In genomic region chr13:30319130-30319529, GRCh38 we compare ENCODE assay signal across 14 cellular contexts. TPM values are rescaled to one million over a fixed set of nuclear protein-coding genes. Genes with fewer than 3 reads are reported as not detected.
DNase-seq lines count a peak whose midpoint lies in the region; ATAC-seq and TF ChIP-seq lines count a peak whose summit lies in the region.
"Had no signal": no experiment of that assay in that cellular context is flagged by ENCODE, and none has a peak within 500 bp of the region (broad histone marks: within the 10 kb centered on the region; RNA-seq: fewer than 3 reads in every experiment).

No MANE protein-coding gene starts in this region.

- peaks cover 7% of the 10 kb centered on the region; the same call in 1 of the 2 replicates for H3K79me2 ChIP-seq in DOHH2 (ENCODE audit: control insufficient read depth, low read length)
- peaks cover 6% of the 10 kb centered on the region for H3K79me2 ChIP-seq in neural progenitor cell (ENCODE audit: low read depth)

- H3K27me3 ChIP-seq in BLaER1 (no peaks in the 10 kb centered on the region), DOHH2 (ENCODE audit: control insufficient read depth, low read length) (no peaks in the 10 kb centered on the region), neural progenitor cell (no peaks in the 10 kb centered on the region)

- POLR2A ChIA-PET in activated CD8-positive, alpha-beta T cell treated with anti-CD3 and anti-CD28 coated beads for 36 hours (lab: Charles Lee), result no interaction called here

- H3K4me3 ChIP-seq in BLaER1 (no peak overlapping the region), DOHH2 (ENCODE audit: low read length) (no peak overlapping the region), neural progenitor cell (no peak overlapping the region)

- TF ChIP-seq CTCF in DOHH2 (IDR thresholded peaks at IDR 0.05; ENCODE audit: low read depth, low read length, poor library complexity, severe bottlenecking) (no peak), neural progenitor cell (IDR thresholded peaks at IDR 0.05) (no peak)
- no peak for TF ChIP-seq CTCF in activated CD8-positive, alpha-beta T cell treated with anti-CD3 and anti-CD28 coated beads for 36 hours (IDR thresholded peaks at IDR 0.05)

- H4K20me1 ChIP-seq in BLaER1 (peaks cover 27% of the 10 kb centered on the region; the same call in 1 of the 2 replicates), DOHH2 (ENCODE audit: control insufficient read depth, insufficient read depth, low read depth, low read length) (no peaks in the 10 kb centered on the region), neural progenitor cell (ENCODE audit: low read depth) (peaks cover 2% of the 10 kb centered on the region)

- peak; percentile 55 for DNase-seq in NCI-H748 treated with DMSO at 0.1 percent for 48 hours (lab: John Stamatoyannopoulos, UW)
- DNase-seq in neural progenitor cell (ENCODE audit: low spot score), result no peak
- DNase-seq in superior temporal gyrus (ENCODE audit: extremely low spot score), result no peak
- no peak for DNase-seq in activated CD8-positive, alpha-beta T cell treated with anti-CD3 and anti-CD28 coated beads for 36 hours
- DNase-seq: ACHN; CD8-positive, alpha-beta memory T cell; HCEC 1CT; IMR-90; Kasumi-1; NCI-H1436 had no signal

- H3F3A ChIP-seq in DOHH2 (ENCODE audit: control insufficient read depth, insufficient read depth) (peaks cover 9% of the 10 kb centered on the region), neural progenitor cell (ENCODE audit: low read depth) (no peaks in the 10 kb centered on the region)

- H3K36me3 ChIP-seq in BLaER1 (peaks cover under 1% of the 10 kb centered on the region; the same call in 1 of the 2 replicates), DOHH2 (ENCODE audit: control insufficient read depth, low read length) (no peaks in the 10 kb centered on the region), neural progenitor cell (no peaks in the 10 kb centered on the region)

- H3K9me3 ChIP-seq in BLaER1 (no peaks in the 10 kb centered on the region), DOHH2 (ENCODE audit: control insufficient read depth, insufficient read depth, low read length) (no peaks in the 10 kb centered on the region), neural progenitor cell (ENCODE audit: low read depth) (no peaks in the 10 kb centered on the region)

- H3K4me1 Mint-ChIP-seq in neural progenitor cell, result peaks cover 14% of the 10 kb centered on the region
- H3K4me1 Mint-ChIP-seq in activated CD8-positive, alpha-beta T cell treated with anti-CD3 and anti-CD28 coated beads for 36 hours (ENCODE audit: low read depth), result no peaks in the 10 kb centered on the region

- H3K4me3 Mint-ChIP-seq in neural progenitor cell, result no peak overlapping the region
- no peak overlapping the region for H3K4me3 Mint-ChIP-seq in activated CD8-positive, alpha-beta T cell treated with anti-CD3 and anti-CD28 coated beads for 36 hours
- H3K4me3 Mint-ChIP-seq: B cell; CD8-positive, alpha-beta memory T cell had no signal

- H3K4me2 ChIP-seq in BLaER1, result peak overlapping the region; percentile 22
- peak overlapping the region; percentile 6; the same call in 1 of the 2 replicates for H3K4me2 ChIP-seq in DOHH2 (ENCODE audit: low read length)
- H3K4me2 ChIP-seq in neural progenitor cell, result peak overlapping the region; percentile 26

- no peak overlapping the region for H2AFZ ChIP-seq in neural progenitor cell (replicated peaks)

- no peak overlapping the region for H3K27ac Mint-ChIP-seq in neural progenitor cell
- no peak overlapping the region for H3K27ac Mint-ChIP-seq in activated CD8-positive, alpha-beta T cell treated with anti-CD3 and anti-CD28 coated beads for 36 hours
- H3K27ac Mint-ChIP-seq: B cell had no signal

- H3K36me3 Mint-ChIP-seq in neural progenitor cell, result peaks cover 7% of the 10 kb centered on the region
- H3K36me3 Mint-ChIP-seq in activated CD8-positive, alpha-beta T cell treated with anti-CD3 and anti-CD28 coated beads for 36 hours (ENCODE audit: low read depth), result no peaks in the 10 kb centered on the region

- intact Hi-C loops in activated CD8-positive, alpha-beta T cell treated with anti-CD3 and anti-CD28 coated beads for 36 hours (cut with micrococcal nuclease), result no loop called here

- H3K27ac ChIP-seq in BLaER1 (no peak overlapping the region), DOHH2 (ENCODE audit: low read depth, low read length) (no peak overlapping the region), neural progenitor cell (no peak overlapping the region)

- H3K27me3 Mint-ChIP-seq in neural progenitor cell (ENCODE audit: insufficient read depth, low read depth), result no peaks in the 10 kb centered on the region
- no peaks in the 10 kb centered on the region for H3K27me3 Mint-ChIP-seq in activated CD8-positive, alpha-beta T cell treated with anti-CD3 and anti-CD28 coated beads for 36 hours
- H3K27me3 Mint-ChIP-seq: B cell had no signal

- H3K4me1 ChIP-seq in BLaER1, result peaks cover 36% of the 10 kb centered on the region
- peaks cover 73% of the 10 kb centered on the region for H3K4me1 ChIP-seq in DOHH2 (ENCODE audit: control insufficient read depth, low read length)
- H3K4me1 ChIP-seq in neural progenitor cell, result peaks cover 18% of the 10 kb centered on the region

- no peaks in the 10 kb centered on the region for H3K9me2 ChIP-seq in DOHH2 (replicated peaks; ENCODE audit: control insufficient read depth, low read length)

- CTCF ChIA-PET in activated CD8-positive, alpha-beta T cell treated with anti-CD3 and anti-CD28 coated beads for 36 hours (lab: Charles Lee), result no interaction called here

- H3K9ac ChIP-seq in BLaER1 (no peak overlapping the region), neural progenitor cell (no peak overlapping the region)

- H3K9me3 Mint-ChIP-seq in neural progenitor cell, result no peaks in the 10 kb centered on the region
- H3K9me3 Mint-ChIP-seq in activated CD8-positive, alpha-beta T cell treated with anti-CD3 and anti-CD28 coated beads for 36 hours, result no peaks in the 10 kb centered on the region
- H3K9me3 Mint-ChIP-seq: CD8-positive, alpha-beta memory T cell had no signal

- no peak for ATAC-seq in GM18867 (IDR thresholded peaks at IDR 0.05; ENCODE audit: unreplicated experiment)
- no peak for ATAC-seq in activated CD8-positive, alpha-beta T cell treated with anti-CD3 and anti-CD28 coated beads for 36 hours

RNA-seq across cellular contexts. Expression of gene KATNAL1, which starts 11.8 kb away (rescaled TPM):
- 15.3 and 33.6 TPM in 2 replicates for total RNA-seq in neural progenitor cell (ENCODE audit: low replicate concordance)
- 1 to 10 TPM; 8.6 to 9.0 TPM for total RNA-seq in activated CD8-positive, alpha-beta T cell treated with anti-CD3 and anti-CD28 coated beads for 36 hours
